Comparison of ENCODE assay signal across 11 cellular contexts in genomic region chr18:46411862-46412690, GRCh38.
DNase-seq lines count a peak whose midpoint lies in the region; ATAC-seq, FAIRE-seq and TF ChIP-seq lines count a peak whose summit lies in the region.
"Had no signal": no experiment of that assay in that cellular context is flagged by ENCODE, and none has a peak within 500 bp of the region (broad histone marks: within the 10 kb centered on the region; RNA-seq: fewer than 3 reads in every experiment).

No MANE protein-coding gene starts in this region.

- H2AFZ ChIP-seq in HepG2 (ENCODE audit: low read length) = no peak overlapping the region
- H2AFZ ChIP-seq in K562 (ENCODE audit: low read depth, low read length) = no peak overlapping the region

- no peaks in the 10 kb centered on the region for H4K20me1 ChIP-seq in HepG2 (ENCODE audit: insufficient read depth, low read length)
- no peaks in the 10 kb centered on the region for H4K20me1 ChIP-seq in K562 (replicated peaks; ENCODE audit: control insufficient read depth, insufficient read depth, low read length)

- H3K9me1 ChIP-seq in K562 (ENCODE audit: control insufficient read depth, insufficient read depth, low read length) = no peaks in the 10 kb centered on the region

- no peak overlapping the region for H3K4me2 ChIP-seq in HepG2 (ENCODE audit: low read depth, low read length)
- H3K4me2 ChIP-seq in K562 (ENCODE audit: insufficient read depth, low read length) = no peak overlapping the region

- CTCF ChIA-PET in HepG2 (lab: Yijun Ruan, JAX; ENCODE audit: low intra/inter-chr PET ratio, low total read pairs) = no interaction called here
- CTCF ChIA-PET in K562 (lab: Yijun Ruan, JAX; ENCODE audit: low intra/inter-chr PET ratio) = interaction anchor here (0.7 kb wide), 1 partner anchor 19 kb away, joined by 5 read pairs; no protein-coding TSS in a partner anchor

- H3K4me1 ChIP-seq in liver (ENCODE audit: control insufficient read depth in 4 of 4, insufficient read depth in 4 of 4, low read length in 3 of 4) (peaks cover 8 to 21% (median 19%) of the 10 kb centered on the region in 4 donors), HepG2 (ENCODE audit: insufficient read depth, low read length) (no peaks in the 10 kb centered on the region), K562 (replicated peaks in 1 of 2; ENCODE audit: control insufficient read depth in 2 of 2, insufficient read depth in 2 of 2, low read length in 2 of 2) (peaks cover 0 to 22% of the 10 kb centered on the region in 2 experiments; a peak in 3 of 5 replicates), right lobe of liver (peaks cover 0 to 20% (median 8%) of the 10 kb centered on the region in 4 donors), aorta (ENCODE audit: control insufficient read depth in 1 of 2, insufficient read depth in 2 of 2, low read length in 2 of 2) (peaks cover 0 to 2% of the 10 kb centered on the region in 2 donors)

- ATAC-seq in HepG2 (no peak), K562 (no peak), right lobe of liver (peak; percentile 62 to 78 (median 77)), aorta (ENCODE audit: low FRiP score) (peak; percentile 33), HG03095 (IDR thresholded peaks at IDR 0.05; ENCODE audit: unreplicated experiment) (no peak), HG02623 (IDR thresholded peaks at IDR 0.05; ENCODE audit: unreplicated experiment) (no peak)

- H3K27ac ChIP-seq in liver (ENCODE audit: low read depth in 1 of 2, low read length in 2 of 2) = peak overlapping the region in 1 of 2 donors; percentile 6
- no peak overlapping the region for H3K27ac ChIP-seq in HepG2 (ENCODE audit: extremely low read length, insufficient read depth, low read length)
- H3K27ac ChIP-seq in K562 (ENCODE audit: extremely low read depth, low read depth, low read length) = no peak overlapping the region
- H3K27ac ChIP-seq in right lobe of liver = peak overlapping the region in 1 of 3 donors; percentile 1
- peak overlapping the region in 1 of 2 donors; percentile 33 for H3K27ac ChIP-seq in aorta (ENCODE audit: low read depth in 1 of 2, low read length in 2 of 2)

- TF ChIP-seq POLR2A in HepG2 (IDR thresholded peaks at IDR 0.05; ENCODE audit: insufficient read depth in 1 of 2, low read depth in 2 of 2, low read length in 2 of 2) = no peak
- no peak for TF ChIP-seq POLR2A in K562 (conservative IDR thresholded peaks at IDR 0.05)
- no peak for TF ChIP-seq POLR2A in right lobe of liver (IDR thresholded peaks at IDR 0.05)

- H3K9ac ChIP-seq in liver (ENCODE audit: low read depth in 1 of 2, low read length in 2 of 2) (no peak overlapping the region), HepG2 (ENCODE audit: insufficient read depth, low read depth, low read length) (no peak overlapping the region), K562 (ENCODE audit: insufficient read depth in 1 of 2, low read depth in 2 of 2, low read length in 2 of 2) (no peak overlapping the region)

- H3K36me3 ChIP-seq in liver (ENCODE audit: control insufficient read depth in 4 of 4, insufficient read depth in 3 of 4, low read depth in 1 of 4, low read length in 3 of 4) (no peaks in the 10 kb centered on the region), HepG2 (replicated peaks in 1 of 2; ENCODE audit: control insufficient read depth in 1 of 2, insufficient read depth in 2 of 2, low read length in 2 of 2) (no peaks in the 10 kb centered on the region), K562 (ENCODE audit: control insufficient read depth, insufficient read depth, low read length) (no peaks in the 10 kb centered on the region), right lobe of liver (no peaks in the 10 kb centered on the region), aorta (ENCODE audit: control insufficient read depth in 1 of 2, insufficient read depth in 2 of 2, low read length in 1 of 2) (no peaks in the 10 kb centered on the region)

- H3K9me3 ChIP-seq in liver (ENCODE audit: control insufficient read depth in 4 of 4, low read length in 3 of 4) (no peaks in the 10 kb centered on the region), HepG2 (ENCODE audit: low read length) (no peaks in the 10 kb centered on the region), K562 (replicated peaks; ENCODE audit: control insufficient read depth, insufficient read depth, low read depth, low read length) (no peaks in the 10 kb centered on the region), right lobe of liver (no peaks in the 10 kb centered on the region), aorta (ENCODE audit: control insufficient read depth, low read length) (no peaks in the 10 kb centered on the region)

- TF ChIP-seq EP300 in HepG2 (IDR thresholded peaks at IDR 0.05; ENCODE audit: low read depth in 2 of 2, low read length in 2 of 2) (no peak), HepG2 (CRISPR knock-in tag; IDR thresholded peaks at IDR 0.05; ENCODE audit: borderline replicate concordance) (no peak), K562 (IDR thresholded peaks at IDR 0.05; ENCODE audit: low read length) (no peak)

- no peak for TF ChIP-seq CTCF in liver (IDR thresholded peaks at IDR 0.05; ENCODE audit: low read depth, low read length, missing input control)
- TF ChIP-seq CTCF in HepG2 (CRISPR knock-in tag; IDR thresholded peaks at IDR 0.05) = no peak
- TF ChIP-seq CTCF in K562 (IDR thresholded peaks at IDR 0.05 in 2 of 3, conservative IDR thresholded peaks at IDR 0.05 in 1 of 3; ENCODE audit: insufficient read depth in 2 of 3, low read depth in 1 of 3, low read length in 3 of 3) = no peak
- no peak for TF ChIP-seq CTCF in right lobe of liver (IDR thresholded peaks at IDR 0.05)

- DNase-seq in HepG2 (ENCODE audit: low spot score) (no peak), K562 (ENCODE audit: extremely low read depth in 1 of 4, low spot score in 3 of 4) (no peak), right lobe of liver (peak in 2 of 3 donors; percentile 64 to 76), aorta (no peak), UCSD-AML1 (lab: John Stamatoyannopoulos, UW; ENCODE audit: unreplicated experiment) (no peak)
- DNase-seq: activated CD4-positive, alpha-beta T cell treated with anti-CD3 and anti-CD28 coated beads for 48 hours; central memory CD4-positive, alpha-beta T cell; stimulated activated CD4-positive, alpha-beta T cell treated with anti-CD3 and anti-CD28 coated beads, Interleukin-2, amount 100 ng/mL, for 24 hours had no signal

- H3K79me2 ChIP-seq in HepG2 (ENCODE audit: insufficient read depth, low read length) (no peaks in the 10 kb centered on the region), K562 (ENCODE audit: control insufficient read depth, insufficient read depth, low read length) (no peaks in the 10 kb centered on the region)

- in situ Hi-C loops in HepG2 (cut with HindIII; ENCODE audit: extremely low pct_ligation_motif_present, low pct_unique_long_range_greater_than_20kb) (no loop called here), K562 (cut with MboI) (no loop called here)

- TF ChIP-seq RAD21 in liver (IDR thresholded peaks at IDR 0.05) = no peak
- TF ChIP-seq RAD21 in HepG2 (CRISPR knock-in tag; IDR thresholded peaks at IDR 0.05) = no peak
- no peak for TF ChIP-seq RAD21 in K562 (CRISPR knock-in tag; conservative IDR thresholded peaks at IDR 0.05 in 1 of 2, IDR thresholded peaks at IDR 0.05 in 1 of 2)

- BruUV-seq in HepG2 (replicated peaks; lab: Mats Ljungman, UMichigan) = no TSS peak
- no TSS peak for BruUV-seq in K562 (replicated peaks; lab: Mats Ljungman, UMichigan)

- no peak for FAIRE-seq in HepG2 (lab: Jason Lieb, UNC)
- no peak for FAIRE-seq in K562 (lab: Jason Lieb, UNC)

- 47% methylated on average over 6 of the region's 6 CpGs for WGBS in liver
- 0% methylated on average over 6 of the region's 6 CpGs for WGBS in HepG2 (ENCODE audit: low lambda C conversion rate)
- 15% methylated on average over 5 of the region's 6 CpGs for WGBS in K562 (ENCODE audit: insufficient coverage, low coverage, missing lambda C conversion rate)
- 49% methylated on average over 4 of the region's 6 CpGs for WGBS in right lobe of liver (ENCODE audit: insufficient coverage, low coverage, low lambda C conversion rate, missing lambda C conversion rate)
- WGBS in aorta, 2 donors = 28 to 30% methylated on average over 6 of the region's 6 CpGs

- intact Hi-C loops in HepG2 (cut with micrococcal nuclease; ENCODE audit: unreplicated experiment) (no loop called here), K562 (cut with micrococcal nuclease) (no loop called here), right lobe of liver (cut with DNase I) (loop anchor here in 1 of 2 donors (10.0 kb wide), 1 partner anchor 67 kb away; no protein-coding TSS in a partner anchor), aorta (cut with DNase I) (no loop called here)

- H3K4me3 ChIP-seq in liver (ENCODE audit: low read depth in 1 of 3, low read length in 3 of 3) (no peak overlapping the region), HepG2 (replicated peaks in 1 of 3; ENCODE audit: insufficient read depth in 1 of 3, low read depth in 2 of 3, low read length in 3 of 3) (no peak overlapping the region), K562 (no peak overlapping the region), right lobe of liver (no peak overlapping the region), aorta (ENCODE audit: low read length in 2 of 2) (no peak overlapping the region)

- H3K27me3 ChIP-seq in liver (ENCODE audit: control insufficient read depth in 4 of 4, insufficient read depth in 4 of 4, low read length in 3 of 4) (no peaks in the 10 kb centered on the region), HepG2 (ENCODE audit: control insufficient read depth in 1 of 2, insufficient read depth in 2 of 2, low read length in 2 of 2) (peaks cover 0 to 27% of the 10 kb centered on the region in 2 experiments; a peak in 2 of 5 replicates), K562 (ENCODE audit: control insufficient read depth in 2 of 2, insufficient read depth in 2 of 2, low read length in 2 of 2) (peaks cover 0 to 16% of the 10 kb centered on the region in 2 experiments; a peak in 2 of 5 replicates), right lobe of liver (no peaks in the 10 kb centered on the region), aorta (ENCODE audit: control insufficient read depth in 1 of 2, insufficient read depth in 2 of 2, low read length in 1 of 2) (no peaks in the 10 kb centered on the region)

- POLR2A ChIA-PET in HepG2 (lab: Yijun Ruan, JAX) = no interaction called here
- POLR2A ChIA-PET in K562 (lab: Yijun Ruan, JAX) = interaction anchor here (0.5 kb wide), 1 partner anchor 260 kb away, joined by 3 read pairs; no protein-coding TSS in a partner anchor

TF ChIP-seq in liver, 16 proteins besides CTCF, POLR2A, EP300 and RAD21 (continues in another document):
- TF ChIP-seq FOXA1 (IDR thresholded peaks at IDR 0.05) (no peak), RXRA (IDR thresholded peaks at IDR 0.05) (peak; percentile 43 to 48), NR2F2 (IDR thresholded peaks at IDR 0.05) (peak; percentile 43), GABPA (IDR thresholded peaks at IDR 0.05 in 1 of 2, conservative IDR thresholded peaks at IDR 0.05 in 1 of 2) (no peak)

TF ChIP-seq in HepG2, 621 proteins besides CTCF, POLR2A, EP300 and RAD21 (continues in another document):
- TF ChIP-seq SNAI1 (CRISPR knock-in tag; IDR thresholded peaks at IDR 0.05; ENCODE audit: borderline replicate concordance) = no peak
- TF ChIP-seq SALL1 (CRISPR knock-in tag; IDR thresholded peaks at IDR 0.05) = no peak
- no peak for TF ChIP-seq HDAC1 (CRISPR knock-in tag; IDR thresholded peaks at IDR 0.05)

TF ChIP-seq in K562, 482 proteins besides CTCF, POLR2A, EP300 and RAD21 (continues in another document):
- TF ChIP-seq L3MBTL2 (IDR thresholded peaks at IDR 0.05) = peak; percentile 73
- no peak for TF ChIP-seq FOXJ3 (CRISPR knock-in tag; IDR thresholded peaks at IDR 0.05)
- TF ChIP-seq CREBBP (IDR thresholded peaks at IDR 0.05; ENCODE audit: low read depth, low read length) = no peak
- TF ChIP-seq ZNF408 (CRISPR knock-in tag; IDR thresholded peaks at IDR 0.05; ENCODE audit: low read depth) = no peak

Comparison
In these comparisons a context has a peak if more than half of its experiments do, and no peak if none do; other contexts are left out.
1. ATAC-seq: peak in right lobe of liver (4 of 4) and aorta (single experiment); none in HepG2 (single experiment), K562 (single experiment), HG03095 (single experiment) and HG02623 (single experiment).
2. DNase-seq: peak in right lobe of liver (2 of 3); none in HepG2 (single experiment), K562 (0 of 4), aorta (0 of 2) and UCSD-AML1 (single experiment).